Comparison of ENCODE assay signal across 1 cellular context in genomic region chr2:224412064-224412921, GRCh38.
TF ChIP-seq lines count a peak whose summit lies in the region.

No MANE protein-coding gene starts in this region.

TF ChIP-seq in SK-N-SH, 30 proteins besides CTCF, POLR2A, EP300 and RAD21 (continued from another document):
- TF ChIP-seq USF2 (IDR thresholded peaks at IDR 0.05; ENCODE audit: borderline replicate concordance, low read depth, low read length) (no peak), SIN3A (IDR thresholded peaks at IDR 0.05; ENCODE audit: borderline replicate concordance, low read depth, low read length) (no peak), SMC3 (IDR thresholded peaks at IDR 0.05; ENCODE audit: low read depth, low read length) (no peak), ELF1 (IDR thresholded peaks at IDR 0.05) (no peak), NFIC (IDR thresholded peaks at IDR 0.05; ENCODE audit: borderline replicate concordance) (no peak), IRF3 (IDR thresholded peaks at IDR 0.05; ENCODE audit: low read depth, low read length) (no peak), FOSL2 (IDR thresholded peaks at IDR 0.05; ENCODE audit: borderline replicate concordance, low read depth) (peak; percentile 39; the same call in 1 of the 2 replicates), USF1 (IDR thresholded peaks at IDR 0.05; ENCODE audit: borderline replicate concordance, low read depth) (no peak), GABPA (IDR thresholded peaks at IDR 0.05; ENCODE audit: low read depth) (no peak), NRF1 (IDR thresholded peaks at IDR 0.05; ENCODE audit: low read depth, low read length) (no peak), RCOR1 (IDR thresholded peaks at IDR 0.05; ENCODE audit: low read length) (no peak), FOXM1 (IDR thresholded peaks at IDR 0.05; ENCODE audit: low read depth) (no peak)
TF ChIP-seq in SK-N-SH: peak in this region for 3.
